In the genomic region with DNA sequence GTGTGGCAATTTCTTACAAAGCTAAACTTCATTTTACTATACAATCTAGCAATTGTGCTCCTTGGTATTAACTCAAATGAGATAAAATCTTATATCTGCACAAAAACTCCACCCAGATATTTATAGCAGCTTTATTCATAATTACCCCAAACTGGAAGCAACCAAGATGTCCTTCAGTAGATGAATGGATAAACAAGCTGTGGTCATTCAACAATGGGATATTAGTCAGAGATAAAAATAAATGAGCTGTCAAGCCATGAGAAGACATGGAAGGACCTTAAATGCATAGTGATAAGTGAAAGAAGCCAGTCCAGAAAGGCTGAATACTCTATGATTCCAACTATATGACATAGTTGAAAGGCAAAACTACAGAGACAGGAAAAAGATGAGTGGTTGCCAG, we compare ENCODE assay signal across 26 cellular contexts.
"Had no signal": no experiment of that assay in that cellular context is flagged by ENCODE, and none has a peak within 500 bp of the region (broad histone marks: within the 10 kb centered on the region; RNA-seq: fewer than 3 reads in every experiment).

No MANE protein-coding gene starts in this region.

- H3K4me1 Mint-ChIP-seq: memory B cell, naive B cell had no signal

- H3K27ac ChIP-seq: coronary artery, dorsolateral prefrontal cortex, epithelial cell of prostate, foreskin keratinocyte, gastrocnemius medialis, heart right ventricle, left lung had no signal

- H3K9me3 ChIP-seq: gastrocnemius medialis, left lung, mucosa of descending colon had no signal

- ATAC-seq: esophagus mucosa, foreskin keratinocyte, gastrocnemius medialis, heart right ventricle, left cardiac atrium, left lung, left ventricle myocardium superior, mucosa of descending colon had no signal

- H3K27me3 Mint-ChIP-seq: memory B cell had no signal

- H3K27me3 ChIP-seq: foreskin keratinocyte, gastrocnemius medialis, heart right ventricle, left lung had no signal

- DNase-seq: dermis blood vessel endothelial cell; dorsolateral prefrontal cortex; effector CD4-positive, alpha-beta T cell; effector memory CD4-positive, alpha-beta T cell; erythroblast; foreskin keratinocyte; gastrocnemius medialis; glutamatergic neuron; head of caudate nucleus; heart right ventricle; hippocampal formation; left cardiac atrium; left lung; left ventricle myocardium superior; mammary epithelial cell; mucosa of descending colon; naive B cell had no signal

- FAIRE-seq: colon, islet of Langerhans, keratinocyte had no signal

- H3K36me3 ChIP-seq: gastrocnemius medialis, heart right ventricle, left lung had no signal

- H3K4me3 ChIP-seq: coronary artery, dorsolateral prefrontal cortex, gastrocnemius medialis, heart right ventricle, left lung, lung, mucosa of descending colon had no signal

- H3K4me1 ChIP-seq: foreskin keratinocyte, gastrocnemius medialis, heart right ventricle, left lung had no signal

- H3K27ac Mint-ChIP-seq: memory B cell, mesothelial cell of epicardium, naive B cell had no signal

- H3K36me3 Mint-ChIP-seq: memory B cell, mesothelial cell of epicardium, naive B cell had no signal

- H3K4me3 Mint-ChIP-seq: memory B cell, mesothelial cell of epicardium, naive B cell had no signal
